ENCODE assay signal across 8 cellular contexts in genomic region chr14:54396493-54397335, GRCh38. TPM values are rescaled to one million over a fixed set of nuclear protein-coding genes. Genes with fewer than 3 reads are reported as not detected.
A peak's percentile ranks its signal among the peaks of the same experiment; 100 is the strongest.
DNase-seq lines count a peak whose midpoint lies in the region; ATAC-seq, FAIRE-seq and TF ChIP-seq lines count a peak whose summit lies in the region.

Gene CDKN3, plus strand, starts transcription at chr14:54397007. Its CDS starts 62 bp downstream, at chr14:54397069.

- H3K27me3 Mint-ChIP-seq in T-cell, result no peaks in the 10 kb centered on the region

- WGBS in adrenal gland, 4 donors, result 1 to 3% (median 1%) methylated on average over 30 to 76 of the region's 76 CpGs
- WGBS in heart right ventricle, 2 donors, result 0 to 1% methylated on average over 71 to 76 of the region's 76 CpGs
- WGBS in urinary bladder, result 1% methylated on average over 76 of the region's 76 CpGs

- peak within 1 kb of the TSS in 1 of 2 donors; percentile 72 for H3K27ac Mint-ChIP-seq in T-cell

- peak; percentile 97 for FAIRE-seq in GM12892 (lab: Jason Lieb, UNC)

- ATAC-seq in HG02852 (IDR thresholded peaks at IDR 0.05; ENCODE audit: unreplicated experiment), result peak; percentile 98
- ATAC-seq in T-cell (replicated peaks in 1 of 4), result peak; percentile 92 to 98 (median 94)
- ATAC-seq in heart right ventricle, result peak; percentile 98 to 99 (median 99)

- H3K4me1 ChIP-seq in adrenal gland (replicated peaks in 1 of 2), result no peaks in the 10 kb centered on the region
- H3K4me1 ChIP-seq in heart right ventricle, result peaks cover 0 to 27% (median 9%) of the 10 kb centered on the region in 9 donors
- H3K4me1 ChIP-seq in urinary bladder (ENCODE audit: insufficient read depth), result no peaks in the 10 kb centered on the region

- TF ChIP-seq POLR2A in GM12892 (IDR thresholded peaks at IDR 0.05; ENCODE audit: low read depth, low read length) (peak; percentile 94), adrenal gland (IDR thresholded peaks at IDR 0.05) (peak; percentile 57 to 88)

- peaks cover 16 to 24% (median 17%) of the 10 kb centered on the region in 3 donors for H3K4me1 Mint-ChIP-seq in T-cell

- no peaks in the 10 kb centered on the region for H3K9me3 Mint-ChIP-seq in T-cell

- peak within 1 kb of the TSS; percentile 81 to 84 (median 81) for H3K4me3 Mint-ChIP-seq in T-cell

- H3K27ac ChIP-seq in adrenal gland, result peak within 1 kb of the TSS in 1 of 5 donors; percentile 7
- peak within 1 kb of the TSS in 6 of 10 donors; percentile 26 to 75 (median 40) for H3K27ac ChIP-seq in heart right ventricle
- H3K27ac ChIP-seq in urinary bladder (ENCODE audit: low read depth), result no peak within 1 kb of the TSS

- H3K36me3 ChIP-seq in adrenal gland (replicated peaks in 1 of 2) (no peaks in the 10 kb centered on the region), heart right ventricle (peaks cover 0 to 3% (median 0%) of the 10 kb centered on the region in 9 donors), urinary bladder (ENCODE audit: insufficient read depth) (no peaks in the 10 kb centered on the region)

- intact Hi-C loops in adrenal gland (cut with DNase I), result no loop called here
- intact Hi-C loops in heart right ventricle (cut with DNase I), result no loop called here
- intact Hi-C loops in posterior vena cava (cut with DNase I), result no loop called here

- POLR2A ChIA-PET in T-cell (lab: Charles Lee), result interaction anchor here (0.6 to 1.0 kb wide), 3 partner anchors 8 to 45 kb away, joined by 3 to 4 read pairs (median 4); partner anchors contain the start of gene CNIH1 (in 1 of the 2)

- H3K27me3 ChIP-seq in adrenal gland (no peaks in the 10 kb centered on the region), heart right ventricle (no peaks in the 10 kb centered on the region)

- H3K36me3 Mint-ChIP-seq in T-cell, result no peaks in the 10 kb centered on the region

- CTCF ChIA-PET in T-cell (lab: Charles Lee), result interaction anchor here (0.7 to 2.2 kb wide), 4 partner anchors 38 to 935 kb away, joined by 3 to 11 read pairs (median 4); partner anchors contain the start of gene CNIH1 (in 1 of the 2)

- H3K4me3 ChIP-seq in adrenal gland, result peak within 1 kb of the TSS; percentile 28 to 58 (median 50)
- H3K4me3 ChIP-seq in heart right ventricle, result peak within 1 kb of the TSS; percentile 56 to 95 (median 75)
- H3K4me3 ChIP-seq in urinary bladder (ENCODE audit: low read depth, low read length), result peak within 1 kb of the TSS; percentile 48

- DNase-seq in GM12892 (ENCODE audit: insufficient read length), result peak; percentile 88
- DNase-seq in NCI-H1436 treated with DMSO at 0.1 percent for 48 hours (lab: John Stamatoyannopoulos, UW), result peak; percentile 99
- DNase-seq in T-cell, result peak; percentile 92 to 97 (median 95)
- peak; percentile 98 to 100 (median 99) for DNase-seq in adrenal gland
- DNase-seq in heart right ventricle, result peak; percentile 97 to 98
- peak; percentile 99 for DNase-seq in posterior vena cava (ENCODE audit: low spot score)

- no peaks in the 10 kb centered on the region for H3K9me3 ChIP-seq in adrenal gland (replicated peaks in 1 of 3)
- H3K9me3 ChIP-seq in heart right ventricle, result no peaks in the 10 kb centered on the region

- TF ChIP-seq CTCF in adrenal gland (IDR thresholded peaks at IDR 0.05) (peak; percentile 21 to 60 (median 48)), heart right ventricle (IDR thresholded peaks at IDR 0.05) (peak; percentile 27 to 82 (median 66))

RNA-seq across cellular contexts. Expression of gene CDKN3, which starts in this region (rescaled TPM):
- polyA plus RNA-seq in GM12892 (2012; ENCODE audit: missing spikeins), result 40.2 TPM
- 1 to 10 TPM; 1.2 to 2.7 (median 1.6) TPM for total RNA-seq in T-cell
- 1 to 10 TPM in 4 of 8 donors, under 1 TPM in 3, not detected in 1; 0.46 to 3.5 (median 1.7) TPM for total RNA-seq in adrenal gland
- polyA plus RNA-seq in adrenal gland, result 1 to 10 TPM; 1.3 to 6.6 (median 2.4) TPM
- 10 to 100 TPM in 1 of 10 donors, 1 to 10 TPM in 9; 1.8 to 14.7 (median 4.2) TPM for total RNA-seq in heart right ventricle
- 1 to 10 TPM; 3.1 to 5.2 TPM for polyA plus RNA-seq in heart right ventricle
- 1 to 10 TPM; 1.4 to 3.4 TPM for total RNA-seq in posterior vena cava
- 25.4 TPM for total RNA-seq in urinary bladder
- 3.6 TPM for polyA plus RNA-seq in urinary bladder
